7 cellular contexts compared by ENCODE assay signal in genomic region chr1:10471411-10472219, GRCh38. TPM values are rescaled to one million over a fixed set of nuclear protein-coding genes. Genes with fewer than 3 reads are reported as not detected.
DNase-seq lines count a peak whose midpoint lies in the region; ATAC-seq and TF ChIP-seq lines count a peak whose summit lies in the region.

No MANE protein-coding gene starts in this region.

- 11 to 13% methylated on average over 23 of the region's 23 CpGs for WGBS in lung, 2 donors

- peak overlapping the region; percentile 59 for H3K4me3 ChIP-seq in GM12875 (ENCODE audit: low read depth, low read length)
- H3K4me3 ChIP-seq in brain microvascular endothelial cell (ENCODE audit: low read depth, low read length), result peak overlapping the region; percentile 82
- peak overlapping the region; percentile 87 for H3K4me3 ChIP-seq in lung
- H3K4me3 ChIP-seq in upper lobe of right lung, result peak overlapping the region; percentile 97

- H3K4me1 ChIP-seq in lung (ENCODE audit: control insufficient read depth in 2 of 2, insufficient read depth in 2 of 2, low read length in 2 of 2) (peaks cover 3 to 8% of the 10 kb centered on the region in 2 donors), upper lobe of right lung (peaks cover 24% of the 10 kb centered on the region)

- H3K9me3 ChIP-seq in lung (ENCODE audit: control insufficient read depth in 2 of 2, insufficient read depth in 1 of 2, low read length in 1 of 2), result no peaks in the 10 kb centered on the region
- H3K9me3 ChIP-seq in upper lobe of right lung, result no peaks in the 10 kb centered on the region

- TF ChIP-seq CTCF in GM12875 (IDR thresholded peaks at IDR 0.05; ENCODE audit: borderline replicate concordance, insufficient read depth, low read depth, low read length) (no peak), brain microvascular endothelial cell (IDR thresholded peaks at IDR 0.05; ENCODE audit: low read depth, low read length, missing control alignments) (no peak), lung (IDR thresholded peaks at IDR 0.05; ENCODE audit: control extremely low read depth, extremely low read depth) (no peak), upper lobe of right lung (IDR thresholded peaks at IDR 0.05) (no peak)

- in situ Hi-C loops in brain microvascular endothelial cell (cut with HindIII; ENCODE audit: low pct_ligation_motif_present, low sequenced_read_pairs), result no loop called here

- intact Hi-C loops in upper lobe of right lung (cut with DNase I), result no loop called here

- no peak for ATAC-seq in lung (ENCODE audit: insufficient read depth, low FRiP score)
- no peak for ATAC-seq in upper lobe of right lung
- no peak for ATAC-seq in GM21723 (IDR thresholded peaks at IDR 0.05; ENCODE audit: unreplicated experiment)

- H3K27me3 ChIP-seq in brain microvascular endothelial cell (replicated peaks) (no peaks in the 10 kb centered on the region), lung (ENCODE audit: control insufficient read depth, insufficient read depth) (no peaks in the 10 kb centered on the region), upper lobe of right lung (no peaks in the 10 kb centered on the region)

- H3K27ac ChIP-seq in brain microvascular endothelial cell (peak overlapping the region; percentile 21), lung (ENCODE audit: low read depth in 1 of 2, low read length in 1 of 2) (peak overlapping the region in 1 of 2 donors; percentile 84), upper lobe of right lung (peak overlapping the region; percentile 65)

- DNase-seq in LHCN-M2 (ENCODE audit: low read depth), result peak; percentile 28
- DNase-seq in brain microvascular endothelial cell, result peak; percentile 17
- no peak for DNase-seq in lung (ENCODE audit: low spot score)
- DNase-seq in upper lobe of right lung, result no peak
- no peak for DNase-seq in SIG-M5 (lab: John Stamatoyannopoulos, UW)

- H3K36me3 ChIP-seq in brain microvascular endothelial cell (replicated peaks) (peaks cover 12% of the 10 kb centered on the region), lung (ENCODE audit: control insufficient read depth in 2 of 2, insufficient read depth in 2 of 2, low read length in 2 of 2) (peaks cover 10 to 11% of the 10 kb centered on the region in 2 donors), upper lobe of right lung (peaks cover 26% of the 10 kb centered on the region)

RNA-seq across cellular contexts. Expression of gene DFFA, which starts 0.7 kb away (rescaled TPM):
- total RNA-seq in LHCN-M2 (2014; rRNA removed) (32.7 and 34.2 TPM in 2 replicates), lung (10 to 100 TPM; 32.2 to 37.4 TPM), upper lobe of right lung (36.9 TPM)
- 29.6 TPM for polyA plus RNA-seq in LHCN-M2 (2012)
- polyA plus RNA-seq in lung, result 10 to 100 TPM; 13.8 to 21.9 TPM

RNA-seq across cellular contexts. Expression of gene PEX14, which starts 3.1 kb away (rescaled TPM):
- total RNA-seq in LHCN-M2 (2014; rRNA removed), result 13.4 and 16.5 TPM in 2 replicates
- 19.5 TPM for polyA plus RNA-seq in LHCN-M2 (2012)
- 10 to 100 TPM; 18.2 to 23.4 TPM for total RNA-seq in lung
- polyA plus RNA-seq in lung, result 10 to 100 TPM; 18.1 to 29.2 TPM
- total RNA-seq in upper lobe of right lung, result 25.8 TPM

RNA-seq across cellular contexts. Expression of gene CORT, which starts 21.8 kb away (rescaled TPM):
- total RNA-seq in LHCN-M2 (2014; rRNA removed), result not detected in 2 replicates
- 0.55 TPM for polyA plus RNA-seq in LHCN-M2 (2012)
- under 1 TPM in 1 of 2 donors, not detected in 1; 0.40 TPM for total RNA-seq in lung
- under 1 TPM; 0.10 to 0.20 TPM for polyA plus RNA-seq in lung
- total RNA-seq in upper lobe of right lung, result not detected

RNA-seq across cellular contexts. Expression of gene CENPS, which starts 41.4 kb away (rescaled TPM):
- total RNA-seq in LHCN-M2 (2014; rRNA removed) (10.0 and 14.5 TPM in 2 replicates), lung (10 to 100 TPM; 15.5 to 19.5 TPM), upper lobe of right lung (10.2 TPM)
- polyA plus RNA-seq in LHCN-M2 (2012), result 21.3 TPM
- polyA plus RNA-seq in lung, result 10 to 100 TPM; 12.5 to 21.0 TPM

Comparison
In these comparisons a context has a peak if more than half of its experiments do, and no peak if none do; other contexts are left out.
1. DNase-seq: peak in LHCN-M2 (single experiment) and brain microvascular endothelial cell (single experiment); none in lung (single experiment), upper lobe of right lung (single experiment) and SIG-M5 (single experiment).
2. Peak in every context shown above with its lines, with median percentiles within 50 percentile points of each other: H3K4me3 ChIP-seq.